Comparison of ENCODE assay signal across 8 cellular contexts in the genomic region with DNA sequence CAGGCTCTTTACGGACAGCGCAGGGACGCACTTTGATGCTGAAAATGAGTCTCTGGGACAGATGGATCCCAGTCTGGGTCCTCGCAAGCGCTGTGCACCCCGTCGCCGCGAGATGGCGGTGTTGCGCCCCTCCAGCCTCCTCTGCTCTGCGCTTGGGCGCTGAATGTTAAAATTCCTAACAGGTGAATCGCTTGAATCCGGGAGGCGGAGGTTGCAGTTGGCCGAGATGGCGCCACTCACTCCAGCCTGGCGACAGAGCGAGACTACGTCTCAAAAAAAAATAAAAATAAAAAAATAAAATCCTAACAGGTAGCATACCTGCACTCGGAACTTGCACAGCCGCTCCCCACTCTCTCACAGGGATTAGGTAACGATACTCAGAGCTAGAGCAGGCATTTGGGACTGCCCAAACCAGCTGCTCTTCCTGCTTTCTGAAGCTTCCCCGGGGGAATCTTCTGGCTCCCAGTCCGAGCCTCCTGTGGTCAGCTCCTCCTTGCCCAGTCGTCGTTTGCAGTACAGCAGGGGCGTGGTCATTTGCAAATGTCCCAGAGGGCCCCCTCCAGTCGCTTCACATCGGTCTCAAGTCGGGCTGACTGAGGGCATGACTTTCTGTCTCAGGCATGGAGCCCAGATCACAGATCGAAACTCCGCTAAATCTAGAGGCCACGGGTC. TPM values are rescaled to one million over a fixed set of nuclear protein-coding genes. Genes with fewer than 3 reads are reported as not detected.
DNase-seq lines count a peak whose midpoint lies in the region; ATAC-seq and TF ChIP-seq lines count a peak whose summit lies in the region.

No MANE protein-coding gene starts in this region.

- no peak overlapping the region for H3K27ac ChIP-seq in HEK293 (ENCODE audit: extremely low read depth, low read depth, low read length)

- H3K4me3 ChIP-seq in HEK293 (ENCODE audit: low read depth, low read length): peak overlapping the region; percentile 29

- peak; percentile 87 for ATAC-seq in esophagus mucosa

- CTCF ChIA-PET in HEK293 (lab: Yijun Ruan, JAX): interaction anchor here (0.5 to 4.3 kb wide), 38 partner anchors 11 to 1327 kb away, joined by 3 to 29 read pairs (median 4); a partner anchor contains a TSS

- H3K36me3 ChIP-seq in HEK293 (ENCODE audit: control insufficient read depth in 2 of 2, insufficient read depth in 1 of 2, low read length in 2 of 2): no peaks in the 10 kb centered on the region

- H3K9me3 ChIP-seq in HEK293 (ENCODE audit: control insufficient read depth, insufficient read depth, low read depth, low read length): no peaks in the 10 kb centered on the region

- peak; percentile 94 for TF ChIP-seq CTCF in HEK293 (tag by site-specific recombination; IDR thresholded peaks at IDR 0.05)

- POLR2A ChIA-PET in HEK293 (lab: Yijun Ruan, JAX): interaction anchor here (0.6 to 0.9 kb wide), 3 partner anchors 20 to 190 kb away, joined by 3 read pairs; a partner anchor contains a TSS

- H3K4me1 ChIP-seq in HEK293 (ENCODE audit: control insufficient read depth, insufficient read depth, low read length): no peaks in the 10 kb centered on the region

- DNase-seq in DMS79 treated with DMSO at 0.1 percent for 48 hours (lab: John Stamatoyannopoulos, UW): peak; percentile 44
- peak; percentile 39 for DNase-seq in NCI-H774 (lab: John Stamatoyannopoulos, UW)
- peak; percentile 46 for DNase-seq in activated T-cell treated with anti-CD3 and anti-CD28 coated beads for 4 hours
- peak; percentile 59 for DNase-seq in midbrain (lab: John Stamatoyannopoulos, UW)
- peak; percentile 19 to 33 for DNase-seq in stimulated activated CD8-positive, alpha-beta memory T cell treated with anti-CD3 and anti-CD28 coated beads, Interleukin-4, amount 100 ng/mL, for 4 hours (ENCODE audit: low read depth in 2 of 2, low spot score in 1 of 2)
- no peak for DNase-seq in KG1 (lab: John Stamatoyannopoulos, UW)

TF ChIP-seq in HEK293, 187 proteins besides CTCF, POLR2A, EP300 and RAD21:
- TF ChIP-seq ZNF2 (tag by site-specific recombination; IDR thresholded peaks at IDR 0.05) (0 out of 2 replicates have a peak, but pooled peaks have one; percentile 54), SCRT1 (tag by site-specific recombination; IDR thresholded peaks at IDR 0.05; ENCODE audit: borderline replicate concordance) (peak; percentile 70), SETDB1 (IDR thresholded peaks at IDR 0.05; ENCODE audit: insufficient read length, low read length) (no peak), GLIS2 (tag by site-specific recombination; IDR thresholded peaks at IDR 0.05) (peak; percentile 25; the same call in 1 of the 2 replicates), BCL11B (tag by site-specific recombination; IDR thresholded peaks at IDR 0.05; ENCODE audit: low read depth) (no peak), ZBTB17 (tag by site-specific recombination; IDR thresholded peaks at IDR 0.05) (peak; percentile 85), ZXDB (tag by site-specific recombination; IDR thresholded peaks at IDR 0.05) (0 out of 2 replicates have a peak, but pooled peaks have one; percentile 23), ZNF660 (tag by site-specific recombination; IDR thresholded peaks at IDR 0.05) (0 out of 2 replicates have a peak, but pooled peaks have one; percentile 63), ZBTB48 (tag by site-specific recombination; IDR thresholded peaks at IDR 0.05) (no peak), ZNF654 (tag by site-specific recombination; IDR thresholded peaks at IDR 0.05; ENCODE audit: low read depth) (peak; percentile 64), ZEB2 (tag by site-specific recombination; IDR thresholded peaks at IDR 0.05) (peak; percentile 84), ZNF561 (tag by site-specific recombination; IDR thresholded peaks at IDR 0.05; ENCODE audit: borderline replicate concordance) (0 out of 2 replicates have a peak, but pooled peaks have one; percentile 17), HOXC10 (CRISPR knock-in tag; IDR thresholded peaks at IDR 0.05) (no peak), ZNF600 (tag by site-specific recombination; IDR thresholded peaks at IDR 0.05) (0 out of 2 replicates have a peak, but pooled peaks have one; percentile 41), SCRT2 (tag by site-specific recombination; IDR thresholded peaks at IDR 0.05) (peak; percentile 95), ZNF335 (tag by site-specific recombination; conservative IDR thresholded peaks at IDR 0.05) (peak; percentile 99), ZNF629 (tag by site-specific recombination; IDR thresholded peaks at IDR 0.05) (0 out of 2 replicates have a peak, but pooled peaks have one; percentile 36), HOXD13 (CRISPR knock-in tag; IDR thresholded peaks at IDR 0.05; ENCODE audit: borderline replicate concordance) (no peak)
- TF ChIP-seq, protein P1, sequence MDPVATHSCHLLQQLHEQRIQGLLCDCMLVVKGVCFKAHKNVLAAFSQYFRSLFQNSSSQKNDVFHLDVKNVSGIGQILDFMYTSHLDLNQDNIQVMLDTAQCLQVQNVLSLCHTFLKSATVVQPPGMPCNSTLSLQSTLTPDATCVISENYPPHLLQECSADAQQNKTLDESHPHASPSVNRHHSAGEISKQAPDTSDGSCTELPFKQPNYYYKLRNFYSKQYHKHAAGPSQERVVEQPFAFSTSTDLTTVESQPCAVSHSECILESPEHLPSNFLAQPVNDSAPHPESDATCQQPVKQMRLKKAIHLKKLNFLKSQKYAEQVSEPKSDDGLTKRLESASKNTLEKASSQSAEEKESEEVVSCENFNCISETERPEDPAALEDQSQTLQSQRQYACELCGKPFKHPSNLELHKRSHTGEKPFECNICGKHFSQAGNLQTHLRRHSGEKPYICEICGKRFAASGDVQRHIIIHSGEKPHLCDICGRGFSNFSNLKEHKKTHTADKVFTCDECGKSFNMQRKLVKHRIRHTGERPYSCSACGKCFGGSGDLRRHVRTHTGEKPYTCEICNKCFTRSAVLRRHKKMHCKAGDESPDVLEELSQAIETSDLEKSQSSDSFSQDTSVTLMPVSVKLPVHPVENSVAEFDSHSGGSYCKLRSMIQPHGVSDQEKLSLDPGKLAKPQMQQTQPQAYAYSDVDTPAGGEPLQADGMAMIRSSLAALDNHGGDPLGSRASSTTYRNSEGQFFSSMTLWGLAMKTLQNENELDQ (tag by site-specific recombination; IDR thresholded peaks at IDR 0.05; ENCODE audit: low read depth): no peak
- TF ChIP-seq, protein P2, sequence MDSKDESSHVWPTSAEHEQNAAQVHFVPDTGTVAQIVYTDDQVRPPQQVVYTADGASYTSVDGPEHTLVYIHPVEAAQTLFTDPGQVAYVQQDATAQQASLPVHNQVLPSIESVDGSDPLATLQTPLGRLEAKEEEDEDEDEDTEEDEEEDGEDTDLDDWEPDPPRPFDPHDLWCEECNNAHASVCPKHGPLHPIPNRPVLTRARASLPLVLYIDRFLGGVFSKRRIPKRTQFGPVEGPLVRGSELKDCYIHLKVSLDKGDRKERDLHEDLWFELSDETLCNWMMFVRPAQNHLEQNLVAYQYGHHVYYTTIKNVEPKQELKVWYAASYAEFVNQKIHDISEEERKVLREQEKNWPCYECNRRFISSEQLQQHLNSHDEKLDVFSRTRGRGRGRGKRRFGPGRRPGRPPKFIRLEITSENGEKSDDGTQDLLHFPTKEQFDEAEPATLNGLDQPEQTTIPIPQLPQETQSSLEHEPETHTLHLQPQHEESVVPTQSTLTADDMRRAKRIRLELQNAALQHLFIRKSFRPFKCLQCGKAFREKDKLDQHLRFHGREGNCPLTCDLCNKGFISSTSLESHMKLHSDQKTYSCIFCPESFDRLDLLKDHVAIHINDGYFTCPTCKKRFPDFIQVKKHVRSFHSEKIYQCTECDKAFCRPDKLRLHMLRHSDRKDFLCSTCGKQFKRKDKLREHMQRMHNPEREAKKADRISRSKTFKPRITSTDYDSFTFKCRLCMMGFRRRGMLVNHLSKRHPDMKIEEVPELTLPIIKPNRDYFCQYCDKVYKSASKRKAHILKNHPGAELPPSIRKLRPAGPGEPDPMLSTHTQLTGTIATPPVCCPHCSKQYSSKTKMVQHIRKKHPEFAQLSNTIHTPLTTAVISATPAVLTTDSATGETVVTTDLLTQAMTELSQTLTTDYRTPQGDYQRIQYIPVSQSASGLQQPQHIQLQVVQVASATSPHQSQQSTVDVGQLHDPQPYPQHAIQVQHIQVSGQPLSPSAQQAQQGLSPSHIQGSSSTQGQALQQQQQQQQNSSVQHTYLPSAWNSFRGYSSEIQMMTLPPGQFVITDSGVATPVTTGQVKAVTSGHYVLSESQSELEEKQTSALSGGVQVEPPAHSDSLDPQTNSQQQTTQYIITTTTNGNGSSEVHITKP (tag by site-specific recombination; IDR thresholded peaks at IDR 0.05): peak; percentile 92

RNA-seq across cellular contexts. Expression of a gene that starts 26.2 kb away (rescaled TPM):
- total RNA-seq in esophagus mucosa: 5.6 TPM

RNA-seq across cellular contexts. Expression of a gene that starts 27.9 kb away (rescaled TPM):
- 2.1 TPM for total RNA-seq in esophagus mucosa

RNA-seq across cellular contexts. Expression of a gene that starts 41.2 kb away (rescaled TPM):
- total RNA-seq in esophagus mucosa: not detected
